In genomic region chr15:67835349-67836133, GRCh38 we compare ENCODE assay signal across 8 cellular contexts.
DNase-seq lines count a peak whose midpoint lies in the region; ATAC-seq lines count a peak whose summit lies in the region.

No MANE protein-coding gene starts in this region.

- ATAC-seq in stimulated activated effector memory CD8-positive, alpha-beta T cell treated with anti-CD3 and anti-CD28 coated beads, Interleukin-12 subunit alpha, Interleukin-12 subunit beta, amount 100 ng/mL, for 72 hours, result no peak
- ATAC-seq in GM18867 (IDR thresholded peaks at IDR 0.05; ENCODE audit: unreplicated experiment), result no peak
- no peak for ATAC-seq in GM19455 (IDR thresholded peaks at IDR 0.05; ENCODE audit: unreplicated experiment)

- H3K27ac Mint-ChIP-seq in activated T-cell treated with anti-CD3 and anti-CD28 coated beads, Interleukin-2, amount 50 U/mL, for 24 hours, result no peak overlapping the region
- no peak overlapping the region for H3K27ac Mint-ChIP-seq in stimulated activated effector memory CD8-positive, alpha-beta T cell treated with anti-CD3 and anti-CD28 coated beads, Interleukin-12 subunit alpha, Interleukin-12 subunit beta, amount 100 ng/mL, for 72 hours

- peak overlapping the region; percentile 70 for H3K4me3 Mint-ChIP-seq in activated T-cell treated with anti-CD3 and anti-CD28 coated beads, Interleukin-2, amount 50 U/mL, for 24 hours
- H3K4me3 Mint-ChIP-seq in stimulated activated effector memory CD8-positive, alpha-beta T cell treated with anti-CD3 and anti-CD28 coated beads, Interleukin-12 subunit alpha, Interleukin-12 subunit beta, amount 100 ng/mL, for 72 hours, result peak overlapping the region; percentile 74

- H3K36me3 Mint-ChIP-seq in activated T-cell treated with anti-CD3 and anti-CD28 coated beads, Interleukin-2, amount 50 U/mL, for 24 hours (ENCODE audit: low read depth), result no peaks in the 10 kb centered on the region
- peaks cover 14% of the 10 kb centered on the region for H3K36me3 Mint-ChIP-seq in stimulated activated effector memory CD8-positive, alpha-beta T cell treated with anti-CD3 and anti-CD28 coated beads, Interleukin-12 subunit alpha, Interleukin-12 subunit beta, amount 100 ng/mL, for 72 hours

- H3K9me3 Mint-ChIP-seq in activated T-cell treated with anti-CD3 and anti-CD28 coated beads, Interleukin-2, amount 50 U/mL, for 24 hours, result no peaks in the 10 kb centered on the region
- no peaks in the 10 kb centered on the region for H3K9me3 Mint-ChIP-seq in stimulated activated effector memory CD8-positive, alpha-beta T cell treated with anti-CD3 and anti-CD28 coated beads, Interleukin-12 subunit alpha, Interleukin-12 subunit beta, amount 100 ng/mL, for 72 hours

- DNase-seq in NCI-H1105 treated with DMSO at 0.1 percent for 48 hours (lab: John Stamatoyannopoulos, UW), result peak; percentile 22
- no peak for DNase-seq in NCI-H1105 (lab: John Stamatoyannopoulos, UW)
- DNase-seq in activated T-cell treated with anti-CD3 and anti-CD28 coated beads, Interleukin-2, amount 50 U/mL, for 24 hours, result peak; percentile 58
- DNase-seq in stimulated activated effector memory CD8-positive, alpha-beta T cell treated with anti-CD3 and anti-CD28 coated beads, Interleukin-12 subunit alpha, Interleukin-12 subunit beta, amount 100 ng/mL, for 72 hours (ENCODE audit: low spot score in 2 of 2), result peak in 1 of 2 donors; percentile 64
- no peak for DNase-seq in SHP77 (lab: John Stamatoyannopoulos, UW)

- peaks cover 64% of the 10 kb centered on the region for H3K27me3 Mint-ChIP-seq in activated T-cell treated with anti-CD3 and anti-CD28 coated beads, Interleukin-2, amount 50 U/mL, for 24 hours

- H3K4me1 Mint-ChIP-seq in activated T-cell treated with anti-CD3 and anti-CD28 coated beads, Interleukin-2, amount 50 U/mL, for 24 hours (ENCODE audit: low read depth), result peaks cover 53% of the 10 kb centered on the region
- peaks cover 48% of the 10 kb centered on the region for H3K4me1 Mint-ChIP-seq in stimulated activated effector memory CD8-positive, alpha-beta T cell treated with anti-CD3 and anti-CD28 coated beads, Interleukin-12 subunit alpha, Interleukin-12 subunit beta, amount 100 ng/mL, for 72 hours

- peak overlapping the region; percentile 18 for H3K4me3 ChIP-seq in iPS-11a (ENCODE audit: low read depth, low read length)

Comparison
In these comparisons a context has a peak if more than half of its experiments do, and no peak if none do; other contexts are left out.
1. DNase-seq: peak in NCI-H1105 treated with DMSO at 0.1 percent for 48 hours (single experiment) and activated T-cell treated with anti-CD3 and anti-CD28 coated beads, Interleukin-2, amount 50 U/mL, for 24 hours (single experiment); none in NCI-H1105 (single experiment) and SHP77 (0 of 2).